ENCODE assay signal across 1 cellular context in the genomic region with DNA sequence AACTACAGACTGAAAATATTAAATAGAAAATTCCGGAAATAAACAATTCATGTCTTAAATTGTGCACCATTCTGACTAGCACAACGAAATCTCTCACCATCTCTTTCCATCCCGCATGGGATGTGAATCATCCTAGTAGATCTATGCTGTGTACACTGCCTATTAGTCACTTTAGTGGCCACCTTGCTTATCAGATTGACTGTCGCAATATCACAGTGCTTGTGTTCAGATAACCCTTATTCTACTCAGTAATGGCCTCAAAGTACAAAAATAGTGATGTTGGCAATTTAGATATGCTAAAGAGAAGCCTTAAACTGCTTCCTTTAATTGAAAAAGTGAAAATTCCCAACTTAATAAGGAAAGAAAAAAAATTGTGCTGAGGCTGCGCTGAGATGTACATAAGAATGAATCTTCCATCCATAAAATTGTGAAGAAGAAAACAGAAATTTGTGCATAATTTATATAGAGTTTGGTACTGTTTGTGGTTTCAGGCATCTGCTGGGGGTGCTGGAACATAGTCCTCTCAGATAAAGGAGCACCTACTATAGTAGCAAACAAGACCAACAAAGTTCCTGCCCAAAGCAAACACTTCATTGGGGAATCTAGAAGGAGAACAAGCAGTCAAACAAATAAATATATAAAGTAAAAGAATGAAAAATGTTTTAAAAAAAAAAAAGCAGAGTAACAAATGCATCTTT.
TF ChIP-seq lines count a peak whose summit lies in the region.

No MANE protein-coding gene starts in this region.

TF ChIP-seq in HepG2, 621 proteins besides CTCF, POLR2A, EP300 and RAD21 (continued from another document and continues in another):
- TF ChIP-seq ZNF749 (CRISPR knock-in tag; IDR thresholded peaks at IDR 0.05; ENCODE audit: borderline replicate concordance) (no peak), ZMYM4 (CRISPR knock-in tag; IDR thresholded peaks at IDR 0.05) (no peak), SOX13 (IDR thresholded peaks at IDR 0.05) (no peak), SOX13 (CRISPR knock-in tag; conservative IDR thresholded peaks at IDR 0.05 in 1 of 2, IDR thresholded peaks at IDR 0.05 in 1 of 2) (peak in 1 of 2 experiments; percentile 65; a peak in 1 of 4 replicates), ELF3 (CRISPR knock-in tag; IDR thresholded peaks at IDR 0.05) (peak; percentile 15; the same call in 1 of the 2 replicates), ZNF790 (CRISPR knock-in tag; IDR thresholded peaks at IDR 0.05; ENCODE audit: borderline replicate concordance) (no peak), RFX5 (IDR thresholded peaks at IDR 0.05; ENCODE audit: low read depth, low read length) (no peak), ZC3H4 (CRISPR knock-in tag; IDR thresholded peaks at IDR 0.05; ENCODE audit: borderline replicate concordance) (no peak), KDM1A (CRISPR knock-in tag; IDR thresholded peaks at IDR 0.05) (no peak), ZNF724P (CRISPR knock-in tag; IDR thresholded peaks at IDR 0.05; ENCODE audit: borderline replicate concordance) (no peak), MAFF (IDR thresholded peaks at IDR 0.05; ENCODE audit: low read depth, low read length) (peak; percentile 39; the same call in 1 of the 2 replicates), TAF1 (CRISPR knock-in tag; IDR thresholded peaks at IDR 0.05) (no peak), SMAD3 (CRISPR knock-in tag; IDR thresholded peaks at IDR 0.05) (0 out of 2 replicates have a peak, but pooled peaks have one; percentile 28), ZNF766 (CRISPR knock-in tag; IDR thresholded peaks at IDR 0.05; ENCODE audit: borderline replicate concordance) (no peak), ZNF136 (CRISPR knock-in tag; IDR thresholded peaks at IDR 0.05; ENCODE audit: low read depth) (no peak), ATM (IDR thresholded peaks at IDR 0.05; ENCODE audit: borderline replicate concordance) (no peak), ZIK1 (CRISPR knock-in tag; IDR thresholded peaks at IDR 0.05; ENCODE audit: borderline replicate concordance, low read depth) (no peak), KDM5A (IDR thresholded peaks at IDR 0.05; ENCODE audit: borderline replicate concordance, low read length) (no peak), ATF7 (IDR thresholded peaks at IDR 0.05) (0 out of 2 replicates have a peak, but pooled peaks have one; percentile 5), ATF7 (CRISPR knock-in tag; IDR thresholded peaks at IDR 0.05) (no peak), ZKSCAN8 (CRISPR knock-in tag; IDR thresholded peaks at IDR 0.05; ENCODE audit: borderline replicate concordance) (no peak), DNMT1 (CRISPR knock-in tag; IDR thresholded peaks at IDR 0.05) (no peak), NRL (CRISPR knock-in tag; IDR thresholded peaks at IDR 0.05; ENCODE audit: borderline replicate concordance) (no peak), HNRNPLL (IDR thresholded peaks at IDR 0.05; ENCODE audit: low read depth, low read length, poor library complexity, severe bottlenecking) (no peak), SRY (CRISPR knock-in tag; IDR thresholded peaks at IDR 0.05) (no peak), SMYD3 (CRISPR knock-in tag; IDR thresholded peaks at IDR 0.05) (no peak), NPAS2 (CRISPR knock-in tag; IDR thresholded peaks at IDR 0.05; ENCODE audit: borderline replicate concordance) (no peak)
- TF ChIP-seq, protein P1, sequence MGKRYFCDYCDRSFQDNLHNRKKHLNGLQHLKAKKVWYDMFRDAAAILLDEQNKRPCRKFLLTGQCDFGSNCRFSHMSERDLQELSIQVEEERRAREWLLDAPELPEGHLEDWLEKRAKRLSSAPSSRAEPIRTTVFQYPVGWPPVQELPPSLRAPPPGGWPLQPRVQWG (CRISPR knock-in tag; IDR thresholded peaks at IDR 0.05; ENCODE audit: borderline replicate concordance, low read depth): no peak
- TF ChIP-seq, protein P2, sequence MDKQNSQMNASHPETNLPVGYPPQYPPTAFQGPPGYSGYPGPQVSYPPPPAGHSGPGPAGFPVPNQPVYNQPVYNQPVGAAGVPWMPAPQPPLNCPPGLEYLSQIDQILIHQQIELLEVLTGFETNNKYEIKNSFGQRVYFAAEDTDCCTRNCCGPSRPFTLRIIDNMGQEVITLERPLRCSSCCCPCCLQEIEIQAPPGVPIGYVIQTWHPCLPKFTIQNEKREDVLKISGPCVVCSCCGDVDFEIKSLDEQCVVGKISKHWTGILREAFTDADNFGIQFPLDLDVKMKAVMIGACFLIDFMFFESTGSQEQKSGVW (CRISPR knock-in tag; IDR thresholded peaks at IDR 0.05; ENCODE audit: borderline replicate concordance): no peak
- TF ChIP-seq, protein P3, sequence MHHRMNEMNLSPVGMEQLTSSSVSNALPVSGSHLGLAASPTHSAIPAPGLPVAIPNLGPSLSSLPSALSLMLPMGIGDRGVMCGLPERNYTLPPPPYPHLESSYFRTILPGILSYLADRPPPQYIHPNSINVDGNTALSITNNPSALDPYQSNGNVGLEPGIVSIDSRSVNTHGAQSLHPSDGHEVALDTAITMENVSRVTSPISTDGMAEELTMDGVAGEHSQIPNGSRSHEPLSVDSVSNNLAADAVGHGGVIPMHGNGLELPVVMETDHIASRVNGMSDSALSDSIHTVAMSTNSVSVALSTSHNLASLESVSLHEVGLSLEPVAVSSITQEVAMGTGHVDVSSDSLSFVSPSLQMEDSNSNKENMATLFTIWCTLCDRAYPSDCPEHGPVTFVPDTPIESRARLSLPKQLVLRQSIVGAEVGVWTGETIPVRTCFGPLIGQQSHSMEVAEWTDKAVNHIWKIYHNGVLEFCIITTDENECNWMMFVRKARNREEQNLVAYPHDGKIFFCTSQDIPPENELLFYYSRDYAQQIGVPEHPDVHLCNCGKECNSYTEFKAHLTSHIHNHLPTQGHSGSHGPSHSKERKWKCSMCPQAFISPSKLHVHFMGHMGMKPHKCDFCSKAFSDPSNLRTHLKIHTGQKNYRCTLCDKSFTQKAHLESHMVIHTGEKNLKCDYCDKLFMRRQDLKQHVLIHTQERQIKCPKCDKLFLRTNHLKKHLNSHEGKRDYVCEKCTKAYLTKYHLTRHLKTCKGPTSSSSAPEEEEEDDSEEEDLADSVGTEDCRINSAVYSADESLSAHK (CRISPR knock-in tag; IDR thresholded peaks at IDR 0.05; ENCODE audit: borderline replicate concordance): no peak
- TF ChIP-seq, protein P4, sequence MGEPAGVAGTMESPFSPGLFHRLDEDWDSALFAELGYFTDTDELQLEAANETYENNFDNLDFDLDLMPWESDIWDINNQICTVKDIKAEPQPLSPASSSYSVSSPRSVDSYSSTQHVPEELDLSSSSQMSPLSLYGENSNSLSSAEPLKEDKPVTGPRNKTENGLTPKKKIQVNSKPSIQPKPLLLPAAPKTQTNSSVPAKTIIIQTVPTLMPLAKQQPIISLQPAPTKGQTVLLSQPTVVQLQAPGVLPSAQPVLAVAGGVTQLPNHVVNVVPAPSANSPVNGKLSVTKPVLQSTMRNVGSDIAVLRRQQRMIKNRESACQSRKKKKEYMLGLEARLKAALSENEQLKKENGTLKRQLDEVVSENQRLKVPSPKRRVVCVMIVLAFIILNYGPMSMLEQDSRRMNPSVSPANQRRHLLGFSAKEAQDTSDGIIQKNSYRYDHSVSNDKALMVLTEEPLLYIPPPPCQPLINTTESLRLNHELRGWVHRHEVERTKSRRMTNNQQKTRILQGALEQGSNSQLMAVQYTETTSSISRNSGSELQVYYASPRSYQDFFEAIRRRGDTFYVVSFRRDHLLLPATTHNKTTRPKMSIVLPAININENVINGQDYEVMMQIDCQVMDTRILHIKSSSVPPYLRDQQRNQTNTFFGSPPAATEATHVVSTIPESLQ (CRISPR knock-in tag; conservative IDR thresholded peaks at IDR 0.05): no peak
- TF ChIP-seq, protein P5, sequence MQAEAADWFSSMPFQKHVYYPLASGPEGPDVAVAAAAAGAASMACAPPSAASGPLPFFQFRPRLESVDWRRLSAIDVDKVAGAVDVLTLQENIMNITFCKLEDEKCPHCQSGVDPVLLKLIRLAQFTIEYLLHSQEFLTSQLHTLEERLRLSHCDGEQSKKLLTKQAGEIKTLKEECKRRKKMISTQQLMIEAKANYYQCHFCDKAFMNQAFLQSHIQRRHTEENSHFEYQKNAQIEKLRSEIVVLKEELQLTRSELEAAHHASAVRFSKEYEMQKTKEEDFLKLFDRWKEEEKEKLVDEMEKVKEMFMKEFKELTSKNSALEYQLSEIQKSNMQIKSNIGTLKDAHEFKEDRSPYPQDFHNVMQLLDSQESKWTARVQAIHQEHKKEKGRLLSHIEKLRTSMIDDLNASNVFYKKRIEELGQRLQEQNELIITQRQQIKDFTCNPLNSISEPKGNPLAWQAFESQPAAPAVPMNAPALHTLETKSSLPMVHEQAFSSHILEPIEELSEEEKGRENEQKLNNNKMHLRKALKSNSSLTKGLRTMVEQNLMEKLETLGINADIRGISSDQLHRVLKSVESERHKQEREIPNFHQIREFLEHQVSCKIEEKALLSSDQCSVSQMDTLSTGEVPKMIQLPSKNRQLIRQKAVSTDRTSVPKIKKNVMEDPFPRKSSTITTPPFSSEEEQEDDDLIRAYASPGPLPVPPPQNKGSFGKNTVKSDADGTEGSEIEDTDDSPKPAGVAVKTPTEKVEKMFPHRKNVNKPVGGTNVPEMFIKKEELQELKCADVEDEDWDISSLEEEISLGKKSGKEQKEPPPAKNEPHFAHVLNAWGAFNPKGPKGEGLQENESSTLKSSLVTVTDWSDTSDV (CRISPR knock-in tag; IDR thresholded peaks at IDR 0.05): no peak
- TF ChIP-seq, protein P6, sequence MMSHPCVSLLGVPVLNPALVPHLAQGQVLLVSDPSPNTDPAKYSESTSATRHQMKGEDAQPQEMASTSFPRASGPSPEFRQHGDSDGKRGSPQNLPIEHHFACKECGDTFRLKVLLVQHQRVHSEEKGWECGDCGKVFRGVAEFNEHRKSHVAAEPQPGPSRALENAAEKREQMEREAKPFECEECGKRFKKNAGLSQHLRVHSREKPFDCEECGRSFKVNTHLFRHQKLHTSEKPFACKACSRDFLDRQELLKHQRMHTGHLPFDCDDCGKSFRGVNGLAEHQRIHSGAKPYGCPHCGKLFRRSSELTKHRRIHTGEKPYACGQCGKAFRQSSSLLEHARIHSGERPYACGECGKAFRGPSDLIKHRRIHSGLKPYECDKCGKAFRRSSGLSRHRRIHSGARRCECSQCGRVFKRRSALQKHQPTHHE (CRISPR knock-in tag; IDR thresholded peaks at IDR 0.05; ENCODE audit: borderline replicate concordance): no peak
- TF ChIP-seq, protein P7, sequence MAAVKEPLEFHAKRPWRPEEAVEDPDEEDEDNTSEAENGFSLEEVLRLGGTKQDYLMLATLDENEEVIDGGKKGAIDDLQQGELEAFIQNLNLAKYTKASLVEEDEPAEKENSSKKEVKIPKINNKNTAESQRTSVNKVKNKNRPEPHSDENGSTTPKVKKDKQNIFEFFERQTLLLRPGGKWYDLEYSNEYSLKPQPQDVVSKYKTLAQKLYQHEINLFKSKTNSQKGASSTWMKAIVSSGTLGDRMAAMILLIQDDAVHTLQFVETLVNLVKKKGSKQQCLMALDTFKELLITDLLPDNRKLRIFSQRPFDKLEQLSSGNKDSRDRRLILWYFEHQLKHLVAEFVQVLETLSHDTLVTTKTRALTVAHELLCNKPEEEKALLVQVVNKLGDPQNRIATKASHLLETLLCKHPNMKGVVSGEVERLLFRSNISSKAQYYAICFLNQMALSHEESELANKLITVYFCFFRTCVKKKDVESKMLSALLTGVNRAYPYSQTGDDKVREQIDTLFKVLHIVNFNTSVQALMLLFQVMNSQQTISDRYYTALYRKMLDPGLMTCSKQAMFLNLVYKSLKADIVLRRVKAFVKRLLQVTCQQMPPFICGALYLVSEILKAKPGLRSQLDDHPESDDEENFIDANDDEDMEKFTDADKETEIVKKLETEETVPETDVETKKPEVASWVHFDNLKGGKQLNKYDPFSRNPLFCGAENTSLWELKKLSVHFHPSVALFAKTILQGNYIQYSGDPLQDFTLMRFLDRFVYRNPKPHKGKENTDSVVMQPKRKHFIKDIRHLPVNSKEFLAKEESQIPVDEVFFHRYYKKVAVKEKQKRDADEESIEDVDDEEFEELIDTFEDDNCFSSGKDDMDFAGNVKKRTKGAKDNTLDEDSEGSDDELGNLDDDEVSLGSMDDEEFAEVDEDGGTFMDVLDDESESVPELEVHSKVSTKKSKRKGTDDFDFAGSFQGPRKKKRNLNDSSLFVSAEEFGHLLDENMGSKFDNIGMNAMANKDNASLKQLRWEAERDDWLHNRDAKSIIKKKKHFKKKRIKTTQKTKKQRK (IDR thresholded peaks at IDR 0.05; ENCODE audit: low read length): no peak
- TF ChIP-seq, protein P8, sequence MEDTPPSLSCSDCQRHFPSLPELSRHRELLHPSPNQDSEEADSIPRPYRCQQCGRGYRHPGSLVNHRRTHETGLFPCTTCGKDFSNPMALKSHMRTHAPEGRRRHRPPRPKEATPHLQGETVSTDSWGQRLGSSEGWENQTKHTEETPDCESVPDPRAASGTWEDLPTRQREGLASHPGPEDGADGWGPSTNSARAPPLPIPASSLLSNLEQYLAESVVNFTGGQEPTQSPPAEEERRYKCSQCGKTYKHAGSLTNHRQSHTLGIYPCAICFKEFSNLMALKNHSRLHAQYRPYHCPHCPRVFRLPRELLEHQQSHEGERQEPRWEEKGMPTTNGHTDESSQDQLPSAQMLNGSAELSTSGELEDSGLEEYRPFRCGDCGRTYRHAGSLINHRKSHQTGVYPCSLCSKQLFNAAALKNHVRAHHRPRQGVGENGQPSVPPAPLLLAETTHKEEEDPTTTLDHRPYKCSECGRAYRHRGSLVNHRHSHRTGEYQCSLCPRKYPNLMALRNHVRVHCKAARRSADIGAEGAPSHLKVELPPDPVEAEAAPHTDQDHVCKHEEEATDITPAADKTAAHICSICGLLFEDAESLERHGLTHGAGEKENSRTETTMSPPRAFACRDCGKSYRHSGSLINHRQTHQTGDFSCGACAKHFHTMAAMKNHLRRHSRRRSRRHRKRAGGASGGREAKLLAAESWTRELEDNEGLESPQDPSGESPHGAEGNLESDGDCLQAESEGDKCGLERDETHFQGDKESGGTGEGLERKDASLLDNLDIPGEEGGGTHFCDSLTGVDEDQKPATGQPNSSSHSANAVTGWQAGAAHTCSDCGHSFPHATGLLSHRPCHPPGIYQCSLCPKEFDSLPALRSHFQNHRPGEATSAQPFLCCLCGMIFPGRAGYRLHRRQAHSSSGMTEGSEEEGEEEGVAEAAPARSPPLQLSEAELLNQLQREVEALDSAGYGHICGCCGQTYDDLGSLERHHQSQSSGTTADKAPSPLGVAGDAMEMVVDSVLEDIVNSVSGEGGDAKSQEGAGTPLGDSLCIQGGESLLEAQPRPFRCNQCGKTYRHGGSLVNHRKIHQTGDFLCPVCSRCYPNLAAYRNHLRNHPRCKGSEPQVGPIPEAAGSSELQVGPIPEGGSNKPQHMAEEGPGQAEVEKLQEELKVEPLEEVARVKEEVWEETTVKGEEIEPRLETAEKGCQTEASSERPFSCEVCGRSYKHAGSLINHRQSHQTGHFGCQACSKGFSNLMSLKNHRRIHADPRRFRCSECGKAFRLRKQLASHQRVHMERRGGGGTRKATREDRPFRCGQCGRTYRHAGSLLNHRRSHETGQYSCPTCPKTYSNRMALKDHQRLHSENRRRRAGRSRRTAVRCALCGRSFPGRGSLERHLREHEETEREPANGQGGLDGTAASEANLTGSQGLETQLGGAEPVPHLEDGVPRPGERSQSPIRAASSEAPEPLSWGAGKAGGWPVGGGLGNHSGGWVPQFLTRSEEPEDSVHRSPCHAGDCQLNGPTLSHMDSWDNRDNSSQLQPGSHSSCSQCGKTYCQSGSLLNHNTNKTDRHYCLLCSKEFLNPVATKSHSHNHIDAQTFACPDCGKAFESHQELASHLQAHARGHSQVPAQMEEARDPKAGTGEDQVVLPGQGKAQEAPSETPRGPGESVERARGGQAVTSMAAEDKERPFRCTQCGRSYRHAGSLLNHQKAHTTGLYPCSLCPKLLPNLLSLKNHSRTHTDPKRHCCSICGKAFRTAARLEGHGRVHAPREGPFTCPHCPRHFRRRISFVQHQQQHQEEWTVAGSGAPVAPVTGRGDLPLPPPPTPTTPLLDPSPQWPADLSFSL (CRISPR knock-in tag; IDR thresholded peaks at IDR 0.05): no peak
- TF ChIP-seq, protein P9, sequence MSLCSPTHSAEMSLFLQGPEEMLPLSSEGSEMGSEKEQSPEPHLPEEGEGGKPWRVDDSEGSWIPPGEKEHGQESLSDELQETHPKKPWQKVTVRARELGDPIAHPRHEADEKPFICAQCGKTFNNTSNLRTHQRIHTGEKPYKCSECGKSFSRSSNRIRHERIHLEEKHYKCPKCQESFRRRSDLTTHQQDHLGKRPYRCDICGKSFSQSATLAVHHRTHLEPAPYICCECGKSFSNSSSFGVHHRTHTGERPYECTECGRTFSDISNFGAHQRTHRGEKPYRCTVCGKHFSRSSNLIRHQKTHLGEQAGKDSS (CRISPR knock-in tag; IDR thresholded peaks at IDR 0.05; ENCODE audit: borderline replicate concordance, low read depth): no peak
